Comparison of ENCODE assay signal across 14 cellular contexts in the genomic region with DNA sequence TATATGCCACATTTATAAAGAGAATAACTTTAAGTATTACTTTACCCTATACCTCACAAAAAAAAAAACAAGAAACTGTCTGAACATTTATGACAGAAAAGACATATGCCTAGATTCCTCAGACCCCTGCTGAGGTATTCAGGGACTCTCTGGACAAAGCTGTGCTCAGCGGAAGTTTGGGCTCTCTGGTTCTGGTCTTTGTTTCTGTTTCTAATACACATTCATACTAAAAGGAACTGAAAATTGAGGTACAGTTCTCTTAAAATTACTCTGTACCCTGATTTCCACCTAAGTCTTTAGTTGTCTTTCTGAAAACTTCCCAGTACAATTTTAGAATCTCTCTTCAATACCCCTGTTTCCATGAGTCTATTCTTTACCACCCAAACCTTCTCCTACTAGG.
DNase-seq lines count a peak whose midpoint lies in the region; ATAC-seq lines count a peak whose summit lies in the region.
"Had no signal": no experiment of that assay in that cellular context is flagged by ENCODE, and none has a peak within 500 bp of the region (broad histone marks: within the 10 kb centered on the region; RNA-seq: fewer than 3 reads in every experiment).

No MANE protein-coding gene starts in this region.

- no peaks in the 10 kb centered on the region for H3K27me3 Mint-ChIP-seq in memory B cell
- H3K27me3 Mint-ChIP-seq: activated CD4-positive, alpha-beta memory T cell treated with anti-CD3 and anti-CD28 coated beads, Interleukin-2, amount 10 ng/mL, durations not matched to agents 7 days and 5 days had no signal

- peaks cover 3% of the 10 kb centered on the region for H3K9me3 Mint-ChIP-seq in memory B cell
- H3K9me3 Mint-ChIP-seq: nephron had no signal

- H3K27ac Mint-ChIP-seq in memory B cell: no peak overlapping the region
- H3K27ac Mint-ChIP-seq: activated CD4-positive, alpha-beta memory T cell treated with anti-CD3 and anti-CD28 coated beads, Interleukin-2, amount 10 ng/mL, durations not matched to agents 7 days and 5 days; nephron had no signal

- no peaks in the 10 kb centered on the region for H3K36me3 Mint-ChIP-seq in memory B cell

- ATAC-seq in GM19328 (IDR thresholded peaks at IDR 0.05; ENCODE audit: unreplicated experiment) (peak; percentile 63), HG02623 (IDR thresholded peaks at IDR 0.05; ENCODE audit: unreplicated experiment) (peak; percentile 85), HG03139 (IDR thresholded peaks at IDR 0.05; ENCODE audit: unreplicated experiment) (peak; percentile 89), memory B cell (ENCODE audit: low read depth) (peak; percentile 53)
- ATAC-seq: gastroesophageal sphincter, HCT116 had no signal

- no peaks in the 10 kb centered on the region for H3K4me1 Mint-ChIP-seq in memory B cell
- H3K4me1 Mint-ChIP-seq: activated CD4-positive, alpha-beta memory T cell treated with anti-CD3 and anti-CD28 coated beads, Interleukin-2, amount 10 ng/mL, durations not matched to agents 7 days and 5 days; nephron had no signal

- H3K4me3 Mint-ChIP-seq in memory B cell: no peak overlapping the region
- H3K4me3 Mint-ChIP-seq: activated CD4-positive, alpha-beta memory T cell treated with anti-CD3 and anti-CD28 coated beads, Interleukin-2, amount 10 ng/mL, durations not matched to agents 7 days and 5 days; nephron had no signal

- no peak for DNase-seq in memory B cell (ENCODE audit: low spot score in 2 of 2)
- DNase-seq in NCI-H345 treated with DMSO at 0.1 percent for 48 hours (lab: John Stamatoyannopoulos, UW; ENCODE audit: unreplicated experiment): no peak
- no peak for DNase-seq in DMS53 treated with DMSO at 0.1 percent for 48 hours (lab: John Stamatoyannopoulos, UW; ENCODE audit: unreplicated experiment)
- DNase-seq in NCI-H526 treated with DMSO at 0.1 percent for 48 hours (lab: John Stamatoyannopoulos, UW): no peak
- DNase-seq: activated CD4-positive, alpha-beta memory T cell treated with anti-CD3 and anti-CD28 coated beads, Interleukin-2, amount 10 ng/mL, durations not matched to agents 7 days and 5 days; anterior cingulate cortex; DMS153; NCI-H446 treated with DMSO at 0.1 percent for 48 hours had no signal
